ENCODE assay signal across 15 cellular contexts in genomic region chr12:78641837-78642423, GRCh38.
DNase-seq lines count a peak whose midpoint lies in the region; ATAC-seq and TF ChIP-seq lines count a peak whose summit lies in the region.
"Had no signal": no experiment of that assay in that cellular context is flagged by ENCODE, and none has a peak within 500 bp of the region (broad histone marks: within the 10 kb centered on the region; RNA-seq: fewer than 3 reads in every experiment).

No MANE protein-coding gene starts in this region.

- no peaks in the 10 kb centered on the region for H3K9me3 ChIP-seq in neuronal stem cell (replicated peaks in 1 of 2; ENCODE audit: control insufficient read depth in 2 of 2, insufficient read depth in 1 of 2, low read depth in 1 of 2, low read length in 2 of 2)
- H3K9me3 ChIP-seq: neutrophil had no signal

- no peak overlapping the region for H2AFZ ChIP-seq in neuronal stem cell (ENCODE audit: low read length)

- H2BK5ac ChIP-seq in neuronal stem cell (ENCODE audit: low read length) = no peak overlapping the region

- no peak overlapping the region for H2BK120ac ChIP-seq in neuronal stem cell (ENCODE audit: low read depth, low read length)

- no peak overlapping the region for H3K14ac ChIP-seq in neuronal stem cell (ENCODE audit: low read length)

- H3K79me1 ChIP-seq in neuronal stem cell (ENCODE audit: low read depth, low read length) = no peaks in the 10 kb centered on the region

- H2AK5ac ChIP-seq in neuronal stem cell (ENCODE audit: low read depth, low read length) = no peak overlapping the region

- no peak overlapping the region for H3K9ac ChIP-seq in neuronal stem cell (ENCODE audit: low read depth, low read length, poor library complexity)

- no peak overlapping the region for H3K18ac ChIP-seq in neuronal stem cell (ENCODE audit: low read length)

- H2BK15ac ChIP-seq in neuronal stem cell (ENCODE audit: low read length) = no peak overlapping the region

- ATAC-seq in foreskin keratinocyte = no peak
- no peak for ATAC-seq in HG03457 (IDR thresholded peaks at IDR 0.05; ENCODE audit: unreplicated experiment)
- ATAC-seq in HG03342 (IDR thresholded peaks at IDR 0.05; ENCODE audit: unreplicated experiment) = no peak
- ATAC-seq: activated naive CD4-positive, alpha-beta T cell treated with anti-CD3 and anti-CD28 coated beads, Interleukin-2, amount 50 U/mL, for 72 hours; esophagus mucosa had no signal

- H3K27me3 ChIP-seq in foreskin keratinocyte (no peaks in the 10 kb centered on the region), neuronal stem cell (ENCODE audit: control insufficient read depth in 3 of 3, insufficient read depth in 3 of 3, low read depth in 1 of 3, low read length in 3 of 3) (no peaks in the 10 kb centered on the region)
- H3K27me3 ChIP-seq: neutrophil had no signal

- no peak overlapping the region for H2BK12ac ChIP-seq in neuronal stem cell (ENCODE audit: low read length)

- no peak overlapping the region for H3K23ac ChIP-seq in neuronal stem cell (ENCODE audit: low read depth, low read length, poor library complexity)

- H3K27ac ChIP-seq in C4-2B = no peak overlapping the region
- H3K27ac ChIP-seq in VCaP = no peak overlapping the region
- no peak overlapping the region for H3K27ac ChIP-seq in foreskin keratinocyte
- H3K27ac ChIP-seq in neuronal stem cell (replicated peaks; ENCODE audit: low read length) = no peak overlapping the region
- H3K27ac ChIP-seq: neutrophil had no signal

- no peak overlapping the region for H4K91ac ChIP-seq in neuronal stem cell (ENCODE audit: low read depth, low read length, poor library complexity)

- no peaks in the 10 kb centered on the region for H3K36me3 ChIP-seq in neuronal stem cell (replicated peaks in 1 of 2; ENCODE audit: control insufficient read depth in 2 of 2, insufficient read depth in 2 of 2, low read length in 2 of 2)
- H3K36me3 ChIP-seq: neutrophil had no signal

- H3K4me3 ChIP-seq in neuronal stem cell (ENCODE audit: low read length in 2 of 2) = no peak overlapping the region

- no peak overlapping the region for H4K8ac ChIP-seq in neuronal stem cell (ENCODE audit: low read depth, low read length)

- H3K4ac ChIP-seq in neuronal stem cell (ENCODE audit: low read length) = no peak overlapping the region

- no CpG with 5 or more reads among the region's 1 CpG for WGBS in neuronal stem cell (ENCODE audit: extremely low coverage in 2 of 2, insufficient read length in 2 of 2, insufficient replicate concordance in 1 of 2), 2 donors

- no peaks in the 10 kb centered on the region for H3K4me1 ChIP-seq in foreskin keratinocyte
- no peaks in the 10 kb centered on the region for H3K4me1 ChIP-seq in neuronal stem cell (ENCODE audit: control insufficient read depth in 2 of 2, insufficient read depth in 1 of 2, low read depth in 1 of 2, low read length in 2 of 2)

- no peak overlapping the region for H3K4me2 ChIP-seq in neuronal stem cell (ENCODE audit: insufficient read depth, low read length, poor library complexity, severe bottlenecking)

- TF ChIP-seq CTCF in C4-2B (conservative IDR thresholded peaks at IDR 0.05) (peak; percentile 16), VCaP (conservative IDR thresholded peaks at IDR 0.05) (peak; percentile 51), foreskin keratinocyte (conservative IDR thresholded peaks at IDR 0.05) (peak; percentile 34)

- DNase-seq in HT1080 (ENCODE audit: low read depth) = peak; percentile 7
- DNase-seq in foreskin keratinocyte = peak in 1 of 2 donors; percentile 1
- DNase-seq in neuronal stem cell (ENCODE audit: low spot score) = no peak
- no peak for DNase-seq in C1 segment of cervical spinal cord (lab: John Stamatoyannopoulos, UW)
- DNase-seq: CD4-positive, CD25-positive, alpha-beta regulatory T cell; cerebellar nuclear complex; GF-D8; NCI-H526 treated with DMSO at 0.1 percent for 48 hours had no signal
